10 cellular contexts compared by ENCODE assay signal in genomic region chr12:71838661-71839060, GRCh38. TPM values are rescaled to one million over a fixed set of nuclear protein-coding genes. Genes with fewer than 3 reads are reported as not detected.
DNase-seq lines count a peak whose midpoint lies in the region; ATAC-seq, FAIRE-seq and TF ChIP-seq lines count a peak whose summit lies in the region.
"Had no signal": no experiment of that assay in that cellular context is flagged by ENCODE, and none has a peak within 500 bp of the region (broad histone marks: within the 10 kb centered on the region; RNA-seq: fewer than 3 reads in every experiment).

No MANE protein-coding gene starts in this region.

- peaks cover 0 to 2% of the 10 kb centered on the region in 2 donors for H3K36me3 ChIP-seq in kidney (ENCODE audit: control insufficient read depth in 1 of 2, insufficient read depth in 2 of 2, low read length in 2 of 2)
- H3K36me3 ChIP-seq in subcutaneous abdominal adipose tissue (ENCODE audit: control insufficient read depth in 5 of 5, insufficient read depth in 5 of 5, low read length in 5 of 5): no peaks in the 10 kb centered on the region
- H3K36me3 ChIP-seq in A673 (ENCODE audit: insufficient read depth, low read length, poor library complexity, severe bottlenecking): no peaks in the 10 kb centered on the region

- CTCF ChIA-PET in A673 (lab: Charles Lee): no interaction called here

- POLR2A ChIA-PET in A673 (lab: Charles Lee; ENCODE audit: low non-redundant PET): no interaction called here

- TF ChIP-seq CTCF in kidney (IDR thresholded peaks at IDR 0.05; ENCODE audit: borderline replicate concordance, extremely low read depth, insufficient read depth) (no peak), A673 (conservative IDR thresholded peaks at IDR 0.05; ENCODE audit: low read depth, low read length) (no peak)

- no TSS peak for BruUV-seq in A673 (replicated peaks; lab: Mats Ljungman, UMichigan)

- DNase-seq in T-helper 1 cell: no peak
- DNase-seq in activated naive CD4-positive, alpha-beta T cell treated with anti-CD3 and anti-CD28 coated beads, Interleukin-2, amount 50 U/mL, for 72 hours (ENCODE audit: low spot score in 2 of 2): no peak
- no peak for DNase-seq in kidney
- no peak for DNase-seq in A673 (ENCODE audit: low spot score)
- DNase-seq: activated effector memory CD4-positive, alpha-beta T cell treated with Interleukin-2 at 50 U/mL for 16 hours had no signal

- H3K36me3 Mint-ChIP-seq in T-helper 1 cell treated with Interleukin-12 subunit alpha and Interleukin-12 subunit beta and Interleukin-4 antibody, amounts not matched to agents 30 μg/mL and 1 μg/mL, for 36 hours (ENCODE audit: low read depth): peaks cover 13% of the 10 kb centered on the region
- peaks cover 13 to 29% of the 10 kb centered on the region in 2 donors for H3K36me3 Mint-ChIP-seq in activated naive CD4-positive, alpha-beta T cell treated with anti-CD3 and anti-CD28 coated beads, Interleukin-2, amount 50 U/mL, for 72 hours

- no peaks in the 10 kb centered on the region for H3K9me3 Mint-ChIP-seq in T-helper 1 cell treated with Interleukin-12 subunit alpha and Interleukin-12 subunit beta and Interleukin-4 antibody, amounts not matched to agents 30 μg/mL and 1 μg/mL, for 36 hours
- peaks cover 0 to 4% of the 10 kb centered on the region in 2 donors for H3K9me3 Mint-ChIP-seq in activated naive CD4-positive, alpha-beta T cell treated with anti-CD3 and anti-CD28 coated beads, Interleukin-2, amount 50 U/mL, for 72 hours

- H3K27ac ChIP-seq in kidney (ENCODE audit: low read depth in 2 of 2, low read length in 2 of 2): peak overlapping the region; percentile 94 to 96
- H3K27ac ChIP-seq in subcutaneous abdominal adipose tissue (ENCODE audit: low read depth, low read length): peak overlapping the region; percentile 98
- H3K27ac ChIP-seq in A673 (ENCODE audit: low read depth, low read length, poor library complexity, severe bottlenecking): no peak overlapping the region

- peak overlapping the region; percentile 95 for H3K27ac Mint-ChIP-seq in T-helper 1 cell treated with Interleukin-12 subunit alpha and Interleukin-12 subunit beta and Interleukin-4 antibody, amounts not matched to agents 30 μg/mL and 1 μg/mL, for 36 hours
- H3K27ac Mint-ChIP-seq in activated naive CD4-positive, alpha-beta T cell treated with anti-CD3 and anti-CD28 coated beads, Interleukin-2, amount 50 U/mL, for 72 hours: peak overlapping the region; percentile 98

- no peak for ATAC-seq in activated naive CD4-positive, alpha-beta T cell treated with anti-CD3 and anti-CD28 coated beads, Interleukin-2, amount 50 U/mL, for 72 hours
- ATAC-seq in GM18909 (IDR thresholded peaks at IDR 0.05; ENCODE audit: poor library complexity, unreplicated experiment) (no peak), HG02885 (IDR thresholded peaks at IDR 0.05; ENCODE audit: poor library complexity, unreplicated experiment) (no peak)

- no peaks in the 10 kb centered on the region for H3K9me3 ChIP-seq in kidney (ENCODE audit: control insufficient read depth in 1 of 2, low read length in 2 of 2)
- H3K9me3 ChIP-seq in subcutaneous abdominal adipose tissue (ENCODE audit: control insufficient read depth in 5 of 5, low read length in 5 of 5): no peaks in the 10 kb centered on the region
- no peaks in the 10 kb centered on the region for H3K9me3 ChIP-seq in A673 (ENCODE audit: low read depth, low read length, poor library complexity, severe bottlenecking)

- H3K9ac ChIP-seq in kidney (ENCODE audit: low read length in 2 of 2) (no peak overlapping the region), subcutaneous abdominal adipose tissue (ENCODE audit: low read length in 5 of 5) (peak overlapping the region in 4 of 5 donors; percentile 92 to 99 (median 97))

- intact Hi-C loops in kidney (cut with DNase I): no loop called here
- intact Hi-C loops in A673 (cut with micrococcal nuclease; ENCODE audit: unreplicated experiment): no loop called here

- H3K4me1 ChIP-seq in kidney (ENCODE audit: control insufficient read depth in 1 of 2, insufficient read depth in 1 of 2, low read depth in 1 of 2, low read length in 2 of 2) (peaks cover 8% of the 10 kb centered on the region in 2 donors), subcutaneous abdominal adipose tissue (ENCODE audit: control insufficient read depth in 5 of 5, insufficient read depth in 5 of 5, low read length in 5 of 5) (peaks cover 0 to 27% (median 22%) of the 10 kb centered on the region in 5 donors), A673 (ENCODE audit: insufficient read depth, low read length, poor library complexity, severe bottlenecking) (peaks cover 14% of the 10 kb centered on the region)

- H3K4me3 Mint-ChIP-seq in T-helper 1 cell treated with Interleukin-12 subunit alpha and Interleukin-12 subunit beta and Interleukin-4 antibody, amounts not matched to agents 30 μg/mL and 1 μg/mL, for 36 hours: peak overlapping the region; percentile 88

- no peaks in the 10 kb centered on the region for H3K27me3 Mint-ChIP-seq in T-helper 1 cell treated with Interleukin-12 subunit alpha and Interleukin-12 subunit beta and Interleukin-4 antibody, amounts not matched to agents 30 μg/mL and 1 μg/mL, for 36 hours (ENCODE audit: low read depth)

- H3K27me3 ChIP-seq in subcutaneous abdominal adipose tissue (ENCODE audit: control insufficient read depth in 5 of 5, insufficient read depth in 4 of 5, low read length in 5 of 5): no peaks in the 10 kb centered on the region
- H3K27me3 ChIP-seq in A673 (replicated peaks; ENCODE audit: insufficient read depth, low read depth, low read length, poor library complexity): no peaks in the 10 kb centered on the region

- H3K4me1 Mint-ChIP-seq in T-helper 1 cell treated with Interleukin-12 subunit alpha and Interleukin-12 subunit beta and Interleukin-4 antibody, amounts not matched to agents 30 μg/mL and 1 μg/mL, for 36 hours (ENCODE audit: low read depth): peaks cover 32% of the 10 kb centered on the region

- no peak for FAIRE-seq in kidney (lab: Jason Lieb, UNC)
- FAIRE-seq: A204.1 had no signal

- H3K4me3 ChIP-seq in kidney (ENCODE audit: low read length in 2 of 2) (peak overlapping the region; percentile 94 to 96), subcutaneous abdominal adipose tissue (ENCODE audit: low read depth in 1 of 5, low read length in 5 of 5) (peak overlapping the region; percentile 73 to 99 (median 87)), A673 (ENCODE audit: low read depth, low read length, poor library complexity, severe bottlenecking) (no peak overlapping the region)

RNA-seq across cellular contexts. Expression of gene TBC1D15, which starts 0.9 kb away (rescaled TPM):
- 100 to 1,000 TPM in 1 of 2 donors, 10 to 100 TPM in 1; 70.9 to 152 TPM for total RNA-seq in activated naive CD4-positive, alpha-beta T cell treated with anti-CD3 and anti-CD28 coated beads, Interleukin-2, amount 50 U/mL, for 72 hours
- total RNA-seq in kidney (52.1 TPM), A673 (2021) (138 and 160 TPM in 2 replicates)
- polyA plus RNA-seq in kidney (ENCODE audit: insufficient read depth, low read depth, low replicate concordance): 24.6 TPM

Comparison
In these comparisons a context has a peak if more than half of its experiments do, and no peak if none do; other contexts are left out.
1. H3K9ac ChIP-seq: peak in subcutaneous abdominal adipose tissue (4 of 5); none in kidney (0 of 2).